15 cellular contexts compared by ENCODE assay signal in the genomic region with DNA sequence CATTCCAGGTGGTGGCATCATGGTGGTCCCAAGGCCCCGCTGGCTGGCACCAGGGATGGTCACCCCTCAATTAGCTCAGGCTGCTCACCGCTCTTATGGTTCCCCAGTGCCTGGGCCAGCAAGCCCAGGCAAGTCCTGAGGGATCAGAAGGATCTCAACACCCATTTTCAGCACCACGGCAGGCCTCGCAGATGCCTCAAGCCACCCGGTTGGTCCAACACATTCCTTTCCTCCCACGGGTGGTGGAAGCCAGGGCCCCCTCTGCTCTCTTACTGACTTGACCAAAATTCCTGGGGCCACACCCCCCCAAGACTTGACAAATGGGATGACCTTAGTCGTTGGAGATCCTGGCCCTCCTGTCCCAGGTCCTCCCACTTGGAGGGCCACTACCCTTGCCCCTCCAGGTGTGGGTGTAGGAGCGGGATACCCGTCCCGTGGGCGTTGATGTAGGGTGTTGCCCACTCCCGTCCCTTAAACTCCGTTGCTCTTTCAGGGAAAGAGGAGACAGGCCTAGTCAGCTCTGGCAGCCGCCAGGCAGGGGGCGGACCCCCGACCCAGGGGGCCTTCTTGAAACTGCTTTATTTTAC. TPM values are rescaled to one million over a fixed set of nuclear protein-coding genes. Genes with fewer than 3 reads are reported as not detected.
DNase-seq lines count a peak whose midpoint lies in the region; ATAC-seq and TF ChIP-seq lines count a peak whose summit lies in the region.
"Had no signal": no experiment of that assay in that cellular context is flagged by ENCODE, and none has a peak within 500 bp of the region (broad histone marks: within the 10 kb centered on the region; RNA-seq: fewer than 3 reads in every experiment).

No MANE protein-coding gene starts in this region.

- 81% methylated on average over 16 of the region's 16 CpGs for WGBS in right cardiac atrium

- H3K27me3 ChIP-seq in right cardiac atrium (ENCODE audit: control insufficient read depth, insufficient read depth) (no peaks in the 10 kb centered on the region), foreskin keratinocyte (no peaks in the 10 kb centered on the region)

- H3K36me3 Mint-ChIP-seq in WTC11: peaks cover 26% of the 10 kb centered on the region
- H3K36me3 Mint-ChIP-seq: CD4-positive, CD25-positive, alpha-beta regulatory T cell had no signal

- CTCF ChIA-PET in WTC11 (lab: Charles Lee): interaction anchor here (1.0 to 4.7 kb wide), 3 partner anchors 14 to 87 kb away, joined by 3 to 18 read pairs (median 5); no protein-coding TSS in a partner anchor

- intact Hi-C loops in right cardiac atrium (cut with DNase I): loop anchor here in 1 of 4 donors (10.0 kb wide), 1 partner anchor 53 kb away; the partner anchor contains the start of gene IL32
- intact Hi-C loops in Right ventricle myocardium inferior (cut with DNase I): no loop called here

- POLR2A ChIA-PET in WTC11 (lab: Charles Lee): interaction anchor here (1.0 to 1.2 kb wide), 2 partner anchors 16 to 20 kb away, joined by 3 to 4 read pairs; no protein-coding TSS in a partner anchor

- ATAC-seq in right cardiac atrium (no peak), Right ventricle myocardium inferior (no peak), WTC11 (no peak), foreskin keratinocyte (peak; percentile 14)

- no peaks in the 10 kb centered on the region for H3K9me3 Mint-ChIP-seq in WTC11
- H3K9me3 Mint-ChIP-seq: CD4-positive, CD25-positive, alpha-beta regulatory T cell had no signal

- DNase-seq in right cardiac atrium (peak in 2 of 3 donors; percentile 36 to 39), Right ventricle myocardium inferior (ENCODE audit: missing footprints) (no peak), WTC11 (ENCODE audit: low spot score) (no peak), foreskin keratinocyte (no peak), pons (ENCODE audit: low spot score) (no peak), hepatic stellate cell (ENCODE audit: low spot score) (no peak), NAMALWA (ENCODE audit: low spot score) (no peak), SW 1271 (lab: John Stamatoyannopoulos, UW) (no peak)
- DNase-seq: AML-193; CD4-positive, CD25-positive, alpha-beta regulatory T cell; DMS 273 treated with DMSO at 0.1 percent for 48 hours; GM23248 had no signal

- TF ChIP-seq CTCF in WTC11 (IDR thresholded peaks at IDR 0.05) (no peak), foreskin keratinocyte (conservative IDR thresholded peaks at IDR 0.05) (no peak)

- H3K27me3 Mint-ChIP-seq in WTC11 (ENCODE audit: low read depth): no peaks in the 10 kb centered on the region
- H3K27me3 Mint-ChIP-seq: CD4-positive, CD25-positive, alpha-beta regulatory T cell had no signal

- H3K4me1 ChIP-seq in right cardiac atrium (ENCODE audit: control insufficient read depth, insufficient read depth, low read length) (peaks cover 2% of the 10 kb centered on the region), foreskin keratinocyte (no peaks in the 10 kb centered on the region)

- H3K4me1 Mint-ChIP-seq in WTC11: peaks cover 18% of the 10 kb centered on the region

- no peaks in the 10 kb centered on the region for H3K9me3 ChIP-seq in right cardiac atrium (ENCODE audit: control insufficient read depth, low read length)
- H3K9me3 ChIP-seq: BLaER1 treated with 17β-estradiol and CSF1 and Interleukin-3, amounts not matched to agents 10 nM and 100 nM had no signal

- no peak overlapping the region for H3K4me3 Mint-ChIP-seq in WTC11
- H3K4me3 Mint-ChIP-seq: CD4-positive, CD25-positive, alpha-beta regulatory T cell had no signal

- H3K27ac ChIP-seq in right cardiac atrium (ENCODE audit: low read length) (no peak overlapping the region), foreskin keratinocyte (no peak overlapping the region)
- H3K27ac ChIP-seq: 22Rv1; BLaER1 treated with 17β-estradiol and CSF1 and Interleukin-3, amounts not matched to agents 10 nM and 100 nM; GM23248 had no signal

- H3K27ac Mint-ChIP-seq in WTC11: peak overlapping the region; percentile 32; the same call in 1 of the 2 replicates

- H3K4me3 ChIP-seq in right cardiac atrium (ENCODE audit: low read length): no peak overlapping the region
- H3K4me3 ChIP-seq: BLaER1 treated with 17β-estradiol and CSF1 and Interleukin-3, amounts not matched to agents 10 nM and 100 nM; GM23248 had no signal

TF ChIP-seq in WTC11, 78 proteins besides CTCF, POLR2A, EP300 and RAD21:
- TF ChIP-seq ETV6 (CRISPR knock-in tag; IDR thresholded peaks at IDR 0.05) (no peak), PRRX2 (CRISPR knock-in tag; IDR thresholded peaks at IDR 0.05) (no peak), ZBTB21 (CRISPR knock-in tag; IDR thresholded peaks at IDR 0.05; ENCODE audit: borderline replicate concordance) (no peak)

RNA-seq across cellular contexts. Expression of gene ZNF205, which starts 5.9 kb away (rescaled TPM):
- total RNA-seq in right cardiac atrium (10 to 100 TPM in 1 of 4 donors, 1 to 10 TPM in 3; 6.4 to 10.1 (median 9.2) TPM), Right ventricle myocardium inferior (7.4 TPM), WTC11 (2021) (17.7 to 22.7 TPM (median 21.3 TPM) in 3 replicates), foreskin keratinocyte (16.7 and 17.2 TPM in 2 replicates)
- polyA plus RNA-seq in right cardiac atrium (10.9 TPM), foreskin keratinocyte (17.0 and 19.1 TPM in 2 replicates)
- total RNA-seq: CD4-positive, CD25-positive, alpha-beta regulatory T cell had no signal
- polyA plus RNA-seq: CD4-positive, CD25-positive, alpha-beta regulatory T cell had no signal

RNA-seq across cellular contexts. Expression of gene ZNF213, which starts 16.5 kb away (rescaled TPM):
- total RNA-seq in right cardiac atrium (1 to 10 TPM; 6.2 to 8.7 (median 7.6) TPM), Right ventricle myocardium inferior (6.2 TPM), WTC11 (2021) (8.9 to 11.6 TPM (median 10.3 TPM) in 3 replicates), foreskin keratinocyte (4.4 and 5.4 TPM in 2 replicates)
- polyA plus RNA-seq in right cardiac atrium (7.2 TPM), foreskin keratinocyte (5.7 and 6.5 TPM in 2 replicates)

RNA-seq across cellular contexts. Expression of gene ZSCAN10, which starts 19.2 kb away (rescaled TPM):
- total RNA-seq in right cardiac atrium (not detected), Right ventricle myocardium inferior (not detected), WTC11 (2021) (263 to 286 TPM (median 271 TPM) in 3 replicates), foreskin keratinocyte (not detected in 2 replicates)
- polyA plus RNA-seq in right cardiac atrium (not detected), foreskin keratinocyte (not detected in 2 replicates)
- total RNA-seq: Daoy, GM23248 had no signal
- polyA plus RNA-seq: CD4-positive, CD25-positive, alpha-beta regulatory T cell had no signal

RNA-seq across cellular contexts. Expression of gene IL32, which starts 52.9 kb away (rescaled TPM):
- total RNA-seq in right cardiac atrium: 10 to 100 TPM; 27.5 to 55.0 (median 37.8) TPM
- polyA plus RNA-seq in right cardiac atrium: 62.8 TPM
- total RNA-seq in Right ventricle myocardium inferior: 57.8 TPM
- 3.5 to 4.7 TPM (median 3.6 TPM) in 3 replicates for total RNA-seq in WTC11 (2021)
- total RNA-seq in foreskin keratinocyte: 13.2 and 28.3 TPM in 2 replicates
- polyA plus RNA-seq in foreskin keratinocyte: 28.4 and 54.3 TPM in 2 replicates

Comparison
In these comparisons a context has a peak if more than half of its experiments do, and no peak if none do; other contexts are left out.
1. DNase-seq: peak in right cardiac atrium (2 of 3); none in Right ventricle myocardium inferior (single experiment), WTC11 (single experiment), foreskin keratinocyte (0 of 2), pons (single experiment), hepatic stellate cell (single experiment), NAMALWA (single experiment) and SW 1271 (0 of 2).
2. RNA of gene ZSCAN10, which starts 19.2 kb away (total RNA-seq): 263 to 286 TPM in WTC11; not detected in right cardiac atrium, not detected in Right ventricle myocardium inferior (single experiment) and not detected in foreskin keratinocyte; every median in the first group is over 100 times any median in the second.